23 cellular contexts compared by ENCODE assay signal in the genomic region with DNA sequence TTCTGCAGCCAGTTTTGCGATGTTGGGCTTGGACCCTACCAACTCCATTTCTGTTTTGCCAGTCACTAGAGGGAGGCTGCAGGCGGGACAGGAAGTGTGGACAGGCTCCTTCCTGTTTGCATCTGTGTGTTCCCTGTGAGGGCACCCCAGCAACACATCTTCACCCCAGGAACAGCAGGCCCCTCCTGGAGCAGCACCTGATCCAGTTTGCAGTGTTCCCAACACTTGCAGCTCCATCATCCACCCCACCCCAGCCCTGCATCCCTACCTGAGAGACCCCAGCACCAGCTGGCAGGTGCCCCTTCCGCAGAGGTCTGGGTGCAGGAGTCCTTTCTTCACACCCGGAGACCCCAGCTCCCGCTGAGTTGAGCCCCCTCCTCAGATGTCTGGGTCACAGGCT. TPM values are rescaled to one million over a fixed set of nuclear protein-coding genes. Genes with fewer than 3 reads are reported as not detected.
A peak's percentile ranks its signal among the peaks of the same experiment; 100 is the strongest.
DNase-seq lines count a peak whose midpoint lies in the region; ATAC-seq and TF ChIP-seq lines count a peak whose summit lies in the region.
"Had no signal": no experiment of that assay in that cellular context is flagged by ENCODE, and none has a peak within 500 bp of the region (broad histone marks: within the 10 kb centered on the region; RNA-seq: fewer than 3 reads in every experiment).

No MANE protein-coding gene starts in this region.

- WGBS in spleen, 5 donors, result 79 to 89% (median 85%) methylated on average over 5 of the region's 5 CpGs

- TF ChIP-seq POLR2A in spleen (IDR thresholded peaks at IDR 0.05), result no peak

- no peak overlapping the region for H3K4me3 ChIP-seq in Jurkat, Clone E6-1 (ENCODE audit: low read length)
- H3K4me3 ChIP-seq in coronary artery, result no peak overlapping the region
- H3K4me3 ChIP-seq in spleen, result no peak overlapping the region
- H3K4me3 ChIP-seq: skin epidermis had no signal

- H3K27me3 ChIP-seq in spleen (replicated peaks in 1 of 7), result peaks cover 0 to 9% (median 0%) of the 10 kb centered on the region in 7 donors
- H3K27me3 ChIP-seq: foreskin keratinocyte had no signal

- peak; percentile 56 for DNase-seq in activated CD8-positive, alpha-beta memory T cell treated with anti-CD3 and anti-CD28 coated beads for 24 hours
- DNase-seq in activated CD8-positive, alpha-beta memory T cell treated with anti-CD3 and anti-CD28 coated beads, Interleukin-2, amount 50 U/mL, for 48 hours, result no peak
- DNase-seq in Jurkat, Clone E6-1 (ENCODE audit: low read depth, low spot score), result peak; percentile 30
- DNase-seq in coronary artery (ENCODE audit: low spot score) (peak; percentile 53), spleen (peak; percentile 36)
- DNase-seq: ACHN; activated gamma-delta T cell; CD4-positive, alpha-beta memory T cell; central memory CD4-positive, alpha-beta T cell; foreskin keratinocyte; hippocampal formation; islet precursor cell; NCI-H2171 treated with DMSO at 0.1 percent for 48 hours; stimulated activated CD4-positive, alpha-beta T cell treated with anti-CD3 and anti-CD28 coated beads, Interleukin-4, amount 100 ng/mL, for 24 hours had no signal

- H3K27ac ChIP-seq in coronary artery (no peak overlapping the region), spleen (no peak overlapping the region)
- H3K27ac ChIP-seq: foreskin keratinocyte had no signal

- TF ChIP-seq CTCF in coronary artery (IDR thresholded peaks at IDR 0.05) (no peak), spleen (IDR thresholded peaks at IDR 0.05 in 8 of 11, conservative IDR thresholded peaks at IDR 0.05 in 3 of 11) (no peak)

- intact Hi-C loops in spleen (cut with DNase I; ENCODE audit: low total_unique reads), result no loop called here

- H3K9me3 ChIP-seq in spleen, result no peaks in the 10 kb centered on the region

- ATAC-seq in GM18909 (IDR thresholded peaks at IDR 0.05; ENCODE audit: poor library complexity, unreplicated experiment), result no peak
- no peak for ATAC-seq in HG03354 (IDR thresholded peaks at IDR 0.05; ENCODE audit: poor library complexity, severe bottlenecking, unreplicated experiment)
- no peak for ATAC-seq in GM21786 (IDR thresholded peaks at IDR 0.05; ENCODE audit: unreplicated experiment)
- ATAC-seq: foreskin keratinocyte; naive thymus-derived CD4-positive, alpha-beta T cell had no signal

- peaks cover 0 to 7% (median 0%) of the 10 kb centered on the region in 6 donors for H3K4me1 ChIP-seq in spleen
- H3K4me1 ChIP-seq: foreskin keratinocyte had no signal

- no peaks in the 10 kb centered on the region for H3K36me3 ChIP-seq in spleen

RNA-seq across cellular contexts. Expression of a gene that starts 7.4 kb away (rescaled TPM):
- not detected for polyA plus RNA-seq in Jurkat, Clone E6-1 (2012; ENCODE audit: insufficient read depth, insufficient read length)
- 1 to 10 TPM in 6 of 7 donors, not detected in 1; 1.8 to 7.1 (median 3.0) TPM for total RNA-seq in spleen
- 1 to 10 TPM; 1.2 to 3.6 (median 3.1) TPM for polyA plus RNA-seq in spleen
- total RNA-seq: CD4-positive, alpha-beta memory T cell; epithelial cell of proximal tubule; foreskin keratinocyte; HT1080; LHCN-M2; naive thymus-derived CD4-positive, alpha-beta T cell; subcutaneous adipose tissue had no signal
- polyA plus RNA-seq: CD4-positive, alpha-beta memory T cell; naive thymus-derived CD4-positive, alpha-beta T cell had no signal

RNA-seq across cellular contexts. Expression of a gene that starts 34.1 kb away (rescaled TPM):
- 44.7 TPM for polyA plus RNA-seq in Jurkat, Clone E6-1 (2012; ENCODE audit: insufficient read depth, insufficient read length)
- 1 to 10 TPM in 2 of 7 donors, under 1 TPM in 3, not detected in 2; 0.33 to 1.8 (median 0.85) TPM for total RNA-seq in spleen
- under 1 TPM; 0.11 to 0.24 (median 0.22) TPM for polyA plus RNA-seq in spleen
- total RNA-seq: CD4-positive, alpha-beta memory T cell; epithelial cell of proximal tubule; foreskin keratinocyte; HT1080; LHCN-M2; subcutaneous adipose tissue had no signal
- polyA plus RNA-seq: CD4-positive, alpha-beta memory T cell had no signal

RNA-seq across cellular contexts. Expression of a gene that starts 35.4 kb away (rescaled TPM):
- 30.1 TPM for polyA plus RNA-seq in Jurkat, Clone E6-1 (2012; ENCODE audit: insufficient read depth, insufficient read length)
- 10 to 100 TPM in 5 of 7 donors, 1 to 10 TPM in 2; 7.7 to 12.7 (median 11.9) TPM for total RNA-seq in spleen
- 10 to 100 TPM in 2 of 3 donors, 1 to 10 TPM in 1; 8.9 to 11.4 (median 10.8) TPM for polyA plus RNA-seq in spleen

RNA-seq across cellular contexts. Expression of a gene that starts 51.0 kb away (rescaled TPM):
- polyA plus RNA-seq in Jurkat, Clone E6-1 (2012; ENCODE audit: insufficient read depth, insufficient read length), result 13.4 TPM
- 1 to 10 TPM; 3.0 to 7.7 (median 4.4) TPM for total RNA-seq in spleen
- 1 to 10 TPM; 4.0 to 4.6 (median 4.2) TPM for polyA plus RNA-seq in spleen
